Comparison of ENCODE assay signal across 15 cellular contexts in genomic region chr18:703660-704018, GRCh38. TPM values are rescaled to one million over a fixed set of nuclear protein-coding genes. Genes with fewer than 3 reads are reported as not detected.
DNase-seq lines count a peak whose midpoint lies in the region; ATAC-seq, FAIRE-seq and TF ChIP-seq lines count a peak whose summit lies in the region.
"Had no signal": no experiment of that assay in that cellular context is flagged by ENCODE, and none has a peak within 500 bp of the region (broad histone marks: within the 10 kb centered on the region; RNA-seq: fewer than 3 reads in every experiment).

No MANE protein-coding gene starts in this region.

- H3K4me3 ChIP-seq in A549 = peak overlapping the region; percentile 13; the same call in 1 of the 3 replicates
- H3K4me3 ChIP-seq in GM23248 = no peak overlapping the region
- H3K4me3 ChIP-seq in HepG2 (replicated peaks in 1 of 3; ENCODE audit: insufficient read depth in 1 of 3, low read depth in 2 of 3, low read length in 3 of 3) = no peak overlapping the region
- H3K4me3 ChIP-seq in dorsolateral prefrontal cortex = no peak overlapping the region

- no peaks in the 10 kb centered on the region for H3K9me3 Mint-ChIP-seq in activated naive CD8-positive, alpha-beta T cell treated with anti-CD3 and anti-CD28 coated beads, Interleukin-2, amount 50 U/mL, for 24 hours
- H3K9me3 Mint-ChIP-seq: activated CD4-positive, alpha-beta T cell treated with anti-CD3 and anti-CD28 coated beads, Interleukin-2, amount 10 ng/mL, durations not matched to agents 7 days and 5 days had no signal

- H3K27me3 ChIP-seq in GM23248 (replicated peaks; ENCODE audit: insufficient read depth) = no peaks in the 10 kb centered on the region
- H3K27me3 ChIP-seq in HepG2 (ENCODE audit: control insufficient read depth in 1 of 2, insufficient read depth in 2 of 2, low read length in 2 of 2) = no peaks in the 10 kb centered on the region
- no peaks in the 10 kb centered on the region for H3K27me3 ChIP-seq in dorsolateral prefrontal cortex
- H3K27me3 ChIP-seq: BE2C had no signal

- no peak for TF ChIP-seq CTCF in A549 (IDR thresholded peaks at IDR 0.05)
- TF ChIP-seq CTCF in HepG2 (CRISPR knock-in tag; IDR thresholded peaks at IDR 0.05) = no peak
- no peak for TF ChIP-seq CTCF in dorsolateral prefrontal cortex (IDR thresholded peaks at IDR 0.05 in 54 of 56, conservative IDR thresholded peaks at IDR 0.05 in 2 of 56; ENCODE audit: low read depth in 1 of 56, partially characterized antibody in 56 of 56)

- CTCF ChIA-PET in A549 (lab: Yijun Ruan, JAX) = interaction anchor here (1.7 kb wide), 1 partner anchor 9 kb away, joined by 5 read pairs; the partner anchor contains the start of gene ENOSF1
- CTCF ChIA-PET in HepG2 (lab: Yijun Ruan, JAX; ENCODE audit: low intra/inter-chr PET ratio, low total read pairs) = no interaction called here

- peaks cover 39% of the 10 kb centered on the region for H3K4me1 ChIP-seq in A549
- peaks cover 35% of the 10 kb centered on the region for H3K4me1 ChIP-seq in GM23248 (ENCODE audit: insufficient read depth)
- peaks cover 33% of the 10 kb centered on the region for H3K4me1 ChIP-seq in HepG2 (ENCODE audit: insufficient read depth, low read length)
- H3K4me1 ChIP-seq: BE2C had no signal

- intact Hi-C loops in HepG2 (cut with micrococcal nuclease; ENCODE audit: unreplicated experiment) (loop anchor here (10.0 kb wide), 1 partner anchor 79 kb away; no protein-coding TSS in a partner anchor), dorsolateral prefrontal cortex (cut with DNase I) (no loop called here)

- peak overlapping the region; percentile 50 for H3K27ac Mint-ChIP-seq in activated naive CD8-positive, alpha-beta T cell treated with anti-CD3 and anti-CD28 coated beads, Interleukin-2, amount 50 U/mL, for 24 hours
- H3K27ac Mint-ChIP-seq: activated CD4-positive, alpha-beta T cell treated with anti-CD3 and anti-CD28 coated beads, Interleukin-2, amount 10 ng/mL, durations not matched to agents 7 days and 5 days had no signal

- DNase-seq in A549 (ENCODE audit: low read depth in 1 of 2, low spot score in 1 of 2) = peak in 1 of 2 experiments; percentile 62
- DNase-seq in GM23248 = no peak
- DNase-seq in activated naive CD8-positive, alpha-beta T cell treated with anti-CD3 and anti-CD28 coated beads, Interleukin-2, amount 50 U/mL, for 24 hours = no peak
- no peak for DNase-seq in HepG2 (ENCODE audit: low spot score)
- no peak for DNase-seq in dorsolateral prefrontal cortex
- DNase-seq in SW 1271 (lab: John Stamatoyannopoulos, UW) = no peak
- DNase-seq: activated CD4-positive, alpha-beta T cell treated with anti-CD3 and anti-CD28 coated beads, Interleukin-2, amount 10 ng/mL, durations not matched to agents 7 days and 5 days; BE2C; GOT3; NCI-H1048; NCI-H2227 treated with DMSO at 0.1 percent for 48 hours; stimulated activated naive CD4-positive, alpha-beta T cell treated with Interleukin-2 at 50 U/mL for 16 hours; T-helper 1 cell had no signal

- peak; percentile 83 to 89 for ATAC-seq in A549
- ATAC-seq in activated naive CD8-positive, alpha-beta T cell treated with anti-CD3 and anti-CD28 coated beads, Interleukin-2, amount 50 U/mL, for 24 hours = peak; percentile 12
- ATAC-seq in HepG2 = peak; percentile 62
- no peak for ATAC-seq in HG03280 (IDR thresholded peaks at IDR 0.05; ENCODE audit: unreplicated experiment)
- ATAC-seq in HG02870 (IDR thresholded peaks at IDR 0.05; ENCODE audit: unreplicated experiment) = no peak

- peaks cover 26% of the 10 kb centered on the region for H3K4me1 Mint-ChIP-seq in activated naive CD8-positive, alpha-beta T cell treated with anti-CD3 and anti-CD28 coated beads, Interleukin-2, amount 50 U/mL, for 24 hours

- H3K4me2 ChIP-seq in A549 (peak overlapping the region; percentile 85), GM23248 (ENCODE audit: unreplicated experiment) (peak overlapping the region; percentile 80), HepG2 (ENCODE audit: low read depth, low read length) (peak overlapping the region; percentile 84)

- no peak for TF ChIP-seq EP300 in A549 (IDR thresholded peaks at IDR 0.05)
- no peak for TF ChIP-seq EP300 in HepG2 (IDR thresholded peaks at IDR 0.05; ENCODE audit: low read depth in 2 of 2, low read length in 2 of 2)
- no peak for TF ChIP-seq EP300 in HepG2 (CRISPR knock-in tag; IDR thresholded peaks at IDR 0.05; ENCODE audit: borderline replicate concordance)

- H4K20me1 ChIP-seq in GM23248 (ENCODE audit: insufficient read depth) (no peaks in the 10 kb centered on the region), HepG2 (ENCODE audit: insufficient read depth, low read length) (no peaks in the 10 kb centered on the region)

- H2AFZ ChIP-seq in GM23248 (no peak overlapping the region), HepG2 (ENCODE audit: low read length) (no peak overlapping the region)

- no peak overlapping the region for H3K4me3 Mint-ChIP-seq in activated naive CD8-positive, alpha-beta T cell treated with anti-CD3 and anti-CD28 coated beads, Interleukin-2, amount 50 U/mL, for 24 hours
- H3K4me3 Mint-ChIP-seq: activated CD4-positive, alpha-beta T cell treated with anti-CD3 and anti-CD28 coated beads, Interleukin-2, amount 10 ng/mL, durations not matched to agents 7 days and 5 days had no signal

- H3K79me2 ChIP-seq in GM23248 (ENCODE audit: insufficient read depth) (peaks cover 17% of the 10 kb centered on the region), HepG2 (ENCODE audit: insufficient read depth, low read length) (peaks cover 12% of the 10 kb centered on the region)

- no peaks in the 10 kb centered on the region for H3K9me3 ChIP-seq in A549
- H3K9me3 ChIP-seq in GM23248 (ENCODE audit: low read depth) = no peaks in the 10 kb centered on the region
- H3K9me3 ChIP-seq in HepG2 (ENCODE audit: low read length) = no peaks in the 10 kb centered on the region
- H3K9me3 ChIP-seq: BE2C had no signal

- no peaks in the 10 kb centered on the region for H3K27me3 Mint-ChIP-seq in activated naive CD8-positive, alpha-beta T cell treated with anti-CD3 and anti-CD28 coated beads, Interleukin-2, amount 50 U/mL, for 24 hours
- H3K27me3 Mint-ChIP-seq: activated CD4-positive, alpha-beta T cell treated with anti-CD3 and anti-CD28 coated beads, Interleukin-2, amount 10 ng/mL, durations not matched to agents 7 days and 5 days had no signal

- peaks cover 47% of the 10 kb centered on the region for H3K36me3 Mint-ChIP-seq in activated naive CD8-positive, alpha-beta T cell treated with anti-CD3 and anti-CD28 coated beads, Interleukin-2, amount 50 U/mL, for 24 hours (ENCODE audit: low read depth)

- POLR2A ChIA-PET in A549 (lab: Yijun Ruan, JAX) (interaction anchor here (2.1 kb wide), 1 partner anchor 9 kb away, joined by 11 read pairs; the partner anchor contains the start of gene ENOSF1), HepG2 (lab: Yijun Ruan, JAX) (interaction anchor here (0.5 to 2.9 kb wide), 5 partner anchors 9 to 545 kb away, joined by 4 to 33 read pairs (median 8); partner anchors contain the start of genes ENOSF1, TYMS and USP14)

- FAIRE-seq in A549 (lab: Jason Lieb, UNC) = no peak
- FAIRE-seq in HepG2 (lab: Jason Lieb, UNC) = no peak

- H3K9me2 ChIP-seq in GM23248 (ENCODE audit: insufficient read depth) = no peaks in the 10 kb centered on the region

- TF ChIP-seq RAD21 in A549 (conservative IDR thresholded peaks at IDR 0.05 in 1 of 2, IDR thresholded peaks at IDR 0.05 in 1 of 2) = no peak
- no peak for TF ChIP-seq RAD21 in HepG2 (CRISPR knock-in tag; IDR thresholded peaks at IDR 0.05)

- H3K9ac ChIP-seq in GM23248 = peak overlapping the region; percentile 69
- no peak overlapping the region; the same call in 1 of the 2 replicates for H3K9ac ChIP-seq in HepG2 (ENCODE audit: insufficient read depth, low read depth, low read length)

- H3K27ac ChIP-seq in A549 (peak overlapping the region; percentile 72 to 85), GM23248 (peak overlapping the region; percentile 95), HepG2 (ENCODE audit: extremely low read length, insufficient read depth, low read length) (peak overlapping the region; percentile 82), dorsolateral prefrontal cortex (peak overlapping the region in 10 of 59 donors; percentile 1 to 47 (median 26))

- peaks cover 15% of the 10 kb centered on the region for H3F3A ChIP-seq in GM23248 (ENCODE audit: insufficient read depth)

- in situ Hi-C loops in GM23248 (cut with MboI) (no loop called here), HepG2 (cut with HindIII; ENCODE audit: extremely low pct_ligation_motif_present, low pct_unique_long_range_greater_than_20kb) (no loop called here)

- BruUV-seq in HepG2 (replicated peaks; lab: Mats Ljungman, UMichigan) = no TSS peak

- 4% methylated on average over 5 of the region's 5 CpGs for WGBS in A549 (ENCODE audit: missing lambda C conversion rate)
- WGBS in GM23248 (ENCODE audit: low coverage in 1 of 2, low lambda C conversion rate in 2 of 2, missing lambda C conversion rate in 2 of 2), 2 experiments = 70 to 72% methylated on average over 5 of the region's 5 CpGs
- WGBS in HepG2 (ENCODE audit: low lambda C conversion rate) = 25% methylated on average over 5 of the region's 5 CpGs

- TF ChIP-seq POLR2A in A549 (IDR thresholded peaks at IDR 0.05; ENCODE audit: low read length) (no peak), HepG2 (IDR thresholded peaks at IDR 0.05; ENCODE audit: insufficient read depth in 1 of 2, low read depth in 2 of 2, low read length in 2 of 2) (no peak; a peak in 1 of 4 replicates)

- H3K36me3 ChIP-seq in GM23248 (ENCODE audit: low read depth) = no peaks in the 10 kb centered on the region
- peaks cover 1 to 22% of the 10 kb centered on the region in 2 experiments; a peak in 4 of 5 replicates for H3K36me3 ChIP-seq in HepG2 (replicated peaks in 1 of 2; ENCODE audit: control insufficient read depth in 1 of 2, insufficient read depth in 2 of 2, low read length in 2 of 2)
- H3K36me3 ChIP-seq: BE2C had no signal

RNA-seq across cellular contexts. Expression of gene ENOSF1, which starts 8.8 kb away (rescaled TPM):
- polyA plus RNA-seq in A549 (2011; rRNA removed) (27.3 and 34.0 TPM in 2 replicates), A549 (2017; fragmentation: RNase III; extraction: RNeasy Plus Mini Kit Qiagen cat#74134 plus additional on column Dnase treatment) (29.9 to 32.5 TPM (median 30.0 TPM) in 3 replicates), GM23248 (2016; fragmentation: Nextera tagmentation; extraction: Ambion mirVana) (18.0 and 20.0 TPM in 2 replicates), HepG2 (2011; rRNA removed) (38.2 and 40.1 TPM in 2 replicates)
- polyA plus RNA-seq in A549 (2012; cell fraction: cytosol; rRNA removed) = 25.8 and 27.5 TPM in 2 replicates
- 72.8 and 101 TPM in 2 replicates for polyA plus RNA-seq in A549 (2012; cell fraction: nucleus; rRNA removed)
- polyA minus RNA-seq in A549 (2011; rRNA and poly(A)+ RNA removed) = 48.0 and 49.4 TPM in 2 replicates
- 17.5 and 24.3 TPM in 2 replicates for total RNA-seq in GM23248 (2014; rRNA removed; shearing (Covaris generic))
- total RNA-seq in HepG2 (2016; rRNA removed; fragmentation: Illumina TruSeq; extraction: Trizol) (21.1 and 37.6 TPM in 2 replicates), dorsolateral prefrontal cortex (100 to 1,000 TPM in 7 of 120 experiments, 10 to 100 TPM in 113; 10.5 to 186 (median 42.7) TPM)
- total RNA-seq in HepG2 (2016; cell fraction: cytosol; rRNA removed; fragmentation: Illumina TruSeq; extraction: Trizol; ENCODE audit: low read depth) = 8.2 and 9.8 TPM in 2 replicates
- 25.4 and 34.5 TPM in 2 replicates for total RNA-seq in HepG2 (2016; cell fraction: insoluble cytoplasmic fraction; rRNA removed; fragmentation: Illumina TruSeq; extraction: Trizol)
- total RNA-seq in HepG2 (2016; cell fraction: membrane; rRNA removed; fragmentation: Illumina TruSeq; extraction: Trizol) = 8.9 and 9.6 TPM in 2 replicates
- 59.4 and 77.1 TPM in 2 replicates for total RNA-seq in HepG2 (2016; cell fraction: nucleus; rRNA removed; fragmentation: Illumina TruSeq; extraction: Trizol)
- 10.1 and 10.8 TPM in 2 replicates for polyA plus RNA-seq in HepG2 (2011; cell fraction: cytosol; rRNA removed)
- 182 and 188 TPM in 2 replicates for polyA plus RNA-seq in HepG2 (2011; cell fraction: nucleus; rRNA removed)
- 22.6 and 32.9 TPM in 2 replicates for polyA plus RNA-seq in HepG2 (2012)
- polyA plus RNA-seq in HepG2 (2016; cell fraction: cytosol; fragmentation: Illumina TruSeq; extraction: Trizol; ENCODE audit: low read depth) = 2.2 and 3.1 TPM in 2 replicates
- polyA plus RNA-seq in HepG2 (2016; cell fraction: insoluble cytoplasmic fraction; fragmentation: Illumina TruSeq; extraction: Trizol; ENCODE audit: low read depth) = 23.8 and 27.2 TPM in 2 replicates
- polyA plus RNA-seq in HepG2 (2016; cell fraction: membrane; fragmentation: Illumina TruSeq; extraction: Trizol; ENCODE audit: low read depth) = 6.1 and 7.0 TPM in 2 replicates
- 131 and 139 TPM in 2 replicates for polyA plus RNA-seq in HepG2 (2016; cell fraction: nucleus; fragmentation: Illumina TruSeq; extraction: Trizol; ENCODE audit: insufficient read depth, low read depth)
- 73.7 and 121 TPM in 2 replicates for polyA minus RNA-seq in HepG2 (2011; rRNA and poly(A)+ RNA removed; ENCODE audit: low replicate concordance)
- 8.3 and 11.0 TPM in 2 replicates for polyA minus RNA-seq in HepG2 (2011; cell fraction: cytosol; rRNA and poly(A)+ RNA removed)
- polyA minus RNA-seq in HepG2 (2011; cell fraction: nucleus; rRNA and poly(A)+ RNA removed) = 137 and 147 TPM in 2 replicates

RNA-seq across cellular contexts. Expression of gene TYMS, which starts 46.2 kb away (rescaled TPM):
- polyA plus RNA-seq in A549 (2011; rRNA removed) (118 and 133 TPM in 2 replicates), A549 (2017; fragmentation: RNase III; extraction: RNeasy Plus Mini Kit Qiagen cat#74134 plus additional on column Dnase treatment) (169 to 184 TPM (median 173 TPM) in 3 replicates), GM23248 (2016; fragmentation: Nextera tagmentation; extraction: Ambion mirVana) (71.5 and 72.8 TPM in 2 replicates), HepG2 (2011; rRNA removed) (84.9 and 106 TPM in 2 replicates)
- 224 and 225 TPM in 2 replicates for polyA plus RNA-seq in A549 (2012; cell fraction: cytosol; rRNA removed)
- polyA plus RNA-seq in A549 (2012; cell fraction: nucleus; rRNA removed) = 88.2 and 107 TPM in 2 replicates
- polyA minus RNA-seq in A549 (2011; rRNA and poly(A)+ RNA removed) = 155 and 156 TPM in 2 replicates
- 16.8 and 17.7 TPM in 2 replicates for total RNA-seq in GM23248 (2014; rRNA removed; shearing (Covaris generic))
- total RNA-seq in HepG2 (2016; rRNA removed; fragmentation: Illumina TruSeq; extraction: Trizol) (80.1 and 186 TPM in 2 replicates), dorsolateral prefrontal cortex (10 to 100 TPM in 48 of 120 experiments, 1 to 10 TPM in 72; 1.1 to 47.4 (median 8.1) TPM)
- total RNA-seq in HepG2 (2016; cell fraction: cytosol; rRNA removed; fragmentation: Illumina TruSeq; extraction: Trizol; ENCODE audit: low read depth) = 27.2 and 31.4 TPM in 2 replicates
- total RNA-seq in HepG2 (2016; cell fraction: insoluble cytoplasmic fraction; rRNA removed; fragmentation: Illumina TruSeq; extraction: Trizol) = 77.9 and 183 TPM in 2 replicates
- 91.3 and 92.9 TPM in 2 replicates for total RNA-seq in HepG2 (2016; cell fraction: membrane; rRNA removed; fragmentation: Illumina TruSeq; extraction: Trizol)
- total RNA-seq in HepG2 (2016; cell fraction: nucleus; rRNA removed; fragmentation: Illumina TruSeq; extraction: Trizol) = 89.4 and 101 TPM in 2 replicates
- 66.6 and 93.1 TPM in 2 replicates for polyA plus RNA-seq in HepG2 (2011; cell fraction: cytosol; rRNA removed)
- polyA plus RNA-seq in HepG2 (2011; cell fraction: nucleus; rRNA removed) = 30.9 and 37.2 TPM in 2 replicates
- polyA plus RNA-seq in HepG2 (2012) = 69.5 and 111 TPM in 2 replicates
- 61.0 and 61.1 TPM in 2 replicates for polyA plus RNA-seq in HepG2 (2016; cell fraction: cytosol; fragmentation: Illumina TruSeq; extraction: Trizol; ENCODE audit: low read depth)
- polyA plus RNA-seq in HepG2 (2016; cell fraction: insoluble cytoplasmic fraction; fragmentation: Illumina TruSeq; extraction: Trizol; ENCODE audit: low read depth) = 396 and 406 TPM in 2 replicates
- 107 and 113 TPM in 2 replicates for polyA plus RNA-seq in HepG2 (2016; cell fraction: membrane; fragmentation: Illumina TruSeq; extraction: Trizol; ENCODE audit: low read depth)
- polyA plus RNA-seq in HepG2 (2016; cell fraction: nucleus; fragmentation: Illumina TruSeq; extraction: Trizol; ENCODE audit: insufficient read depth, low read depth) = 245 and 246 TPM in 2 replicates
- polyA minus RNA-seq in HepG2 (2011; rRNA and poly(A)+ RNA removed; ENCODE audit: low replicate concordance) = 242 and 518 TPM in 2 replicates
- polyA minus RNA-seq in HepG2 (2011; cell fraction: cytosol; rRNA and poly(A)+ RNA removed) = 59.7 and 82.7 TPM in 2 replicates
- polyA minus RNA-seq in HepG2 (2011; cell fraction: nucleus; rRNA and poly(A)+ RNA removed) = 20.8 and 28.3 TPM in 2 replicates

Comparison
In these comparisons a context has a peak if more than half of its experiments do, and no peak if none do; other contexts are left out.
1. ATAC-seq: peak in A549 (2 of 2), activated naive CD8-positive, alpha-beta T cell treated with anti-CD3 and anti-CD28 coated beads, Interleukin-2, amount 50 U/mL, for 24 hours (single experiment) and HepG2 (single experiment); none in HG03280 (single experiment) and HG02870 (single experiment).
2. Of the 38 proteins assayed by ChIP-seq in both HepG2 and A549: peak only in HepG2: none; only in A549: REST; in both: CHD2; in neither: 35; mixed calls (peak in some experiments, not most) for 1.
3. Peak in every context shown above with its lines, with median percentiles within 50 percentile points of each other: H3K4me2 ChIP-seq.